Comparison of ENCODE assay signal across 13 cellular contexts in the genomic region with DNA sequence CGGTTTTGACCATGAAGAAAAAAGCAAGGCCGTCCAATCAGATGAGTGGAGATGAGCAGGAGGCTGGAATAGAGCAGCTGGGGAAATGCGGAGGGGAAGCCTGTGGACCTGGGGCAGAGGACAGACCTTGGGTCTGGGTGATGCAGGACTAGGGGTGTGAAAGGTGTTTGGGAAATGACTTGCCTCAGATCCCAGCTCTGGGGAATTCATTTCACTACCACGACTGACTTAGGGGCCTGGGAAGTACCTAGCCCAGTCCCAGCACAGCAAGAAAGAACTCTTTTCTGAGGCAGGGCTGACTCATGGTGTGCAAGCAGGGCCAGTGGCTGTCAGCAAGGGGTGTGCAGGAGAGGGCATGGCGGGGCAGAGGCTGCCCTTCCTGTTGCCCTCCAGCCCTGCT. TPM values are rescaled to one million over a fixed set of nuclear protein-coding genes. Genes with fewer than 3 reads are reported as not detected.
A peak's percentile ranks its signal among the peaks of the same experiment; 100 is the strongest.
DNase-seq lines count a peak whose midpoint lies in the region; ATAC-seq and TF ChIP-seq lines count a peak whose summit lies in the region.
"Had no signal": no experiment of that assay in that cellular context is flagged by ENCODE, and none has a peak within 500 bp of the region (broad histone marks: within the 10 kb centered on the region; RNA-seq: fewer than 3 reads in every experiment).

No MANE protein-coding gene starts in this region.

- H3K36me3 ChIP-seq in CD8-positive, alpha-beta memory T cell (ENCODE audit: insufficient read depth, low read length) = no peaks in the 10 kb centered on the region
- no peaks in the 10 kb centered on the region for H3K36me3 ChIP-seq in mammary epithelial cell (ENCODE audit: insufficient read depth, low read length)

- no peaks in the 10 kb centered on the region for H4K20me1 ChIP-seq in mammary epithelial cell (ENCODE audit: insufficient read depth, low read length)

- H3K4me1 Mint-ChIP-seq in CD8-positive, alpha-beta memory T cell = peaks cover 29 to 46% (median 35%) of the 10 kb centered on the region in 3 donors

- BruUV-seq in mammary epithelial cell (replicated peaks; lab: Mats Ljungman, UMichigan) = no TSS peak

- H3K27me3 Mint-ChIP-seq in CD8-positive, alpha-beta memory T cell = no peaks in the 10 kb centered on the region

- dilution Hi-C loops in mammary epithelial cell (cut with HindIII; ENCODE audit: low sequenced_read_pairs) = no loop called here

- H3K4me3 ChIP-seq in CD8-positive, alpha-beta memory T cell (ENCODE audit: low read length) = no peak overlapping the region
- H3K4me3 ChIP-seq in mammary epithelial cell (replicated peaks in 1 of 3; ENCODE audit: insufficient read depth in 1 of 3, low read depth in 2 of 3, low read length in 3 of 3) = no peak overlapping the region

- POLR2A ChIA-PET in CD8-positive, alpha-beta memory T cell (lab: Charles Lee) = no interaction called here

- H3K27ac ChIP-seq in CD8-positive, alpha-beta memory T cell (ENCODE audit: low read depth, low read length) = no peak overlapping the region
- H3K27ac ChIP-seq in mammary epithelial cell (ENCODE audit: insufficient read depth, low read depth, low read length) = no peak overlapping the region

- H3K27ac Mint-ChIP-seq in CD8-positive, alpha-beta memory T cell = peak overlapping the region in 6 of 8 donors; percentile 6 to 93 (median 67)

- peak; percentile 58 for ATAC-seq in GM18520 (IDR thresholded peaks at IDR 0.05; ENCODE audit: unreplicated experiment)
- peak; percentile 67 for ATAC-seq in HG03439 (IDR thresholded peaks at IDR 0.05; ENCODE audit: unreplicated experiment)

- no peaks in the 10 kb centered on the region for H3K36me3 Mint-ChIP-seq in CD8-positive, alpha-beta memory T cell

- intact Hi-C loops in mammary epithelial cell (cut with micrococcal nuclease) = no loop called here

- H3K9ac ChIP-seq in mammary epithelial cell (ENCODE audit: insufficient read depth, low read length) = no peak overlapping the region

- 56% methylated on average over 5 of the region's 5 CpGs for WGBS in mammary epithelial cell (ENCODE audit: low coverage, missing lambda C conversion rate)

- no peaks in the 10 kb centered on the region for H3K9me3 ChIP-seq in CD8-positive, alpha-beta memory T cell (ENCODE audit: low read length)
- no peaks in the 10 kb centered on the region for H3K9me3 ChIP-seq in mammary epithelial cell (replicated peaks; ENCODE audit: insufficient read depth, low read length)

- no peaks in the 10 kb centered on the region for H3K27me3 ChIP-seq in CD8-positive, alpha-beta memory T cell (ENCODE audit: insufficient read depth, low read length, poor library complexity, severe bottlenecking)
- no peaks in the 10 kb centered on the region for H3K27me3 ChIP-seq in mammary epithelial cell (ENCODE audit: insufficient read depth, low read length)

- no peak overlapping the region for H3K4me2 ChIP-seq in mammary epithelial cell (ENCODE audit: insufficient read depth, low read depth, low read length)

- H3K9me3 Mint-ChIP-seq in CD8-positive, alpha-beta memory T cell = no peaks in the 10 kb centered on the region
- H3K9me3 Mint-ChIP-seq: neural crest cell had no signal

- peak overlapping the region in 1 of 7 donors; percentile 9 for H3K4me3 Mint-ChIP-seq in CD8-positive, alpha-beta memory T cell
- H3K4me3 Mint-ChIP-seq: neural crest cell had no signal

- TF ChIP-seq CTCF in mammary epithelial cell (conservative IDR thresholded peaks at IDR 0.05 in 1 of 2, IDR thresholded peaks at IDR 0.05 in 1 of 2; ENCODE audit: extremely low read depth in 1 of 2, insufficient read depth in 1 of 2, low read depth in 1 of 2, low read length in 2 of 2) = no peak

- in situ Hi-C loops in mammary epithelial cell (cut with MboI; ENCODE audit: low sequenced_read_pairs in 2 of 2) = no loop called here

- DNase-seq in CD8-positive, alpha-beta memory T cell = no peak
- DNase-seq in mammary epithelial cell (peak; percentile 74), NCI-H748 treated with DMSO at 0.1 percent for 48 hours (lab: John Stamatoyannopoulos, UW) (no peak), cerebellum (ENCODE audit: low spot score) (no peak)
- no peak for DNase-seq in effector CD8-positive, alpha-beta T cell (lab: John Stamatoyannopoulos, UW)
- DNase-seq: activated gamma-delta T cell, foreskin fibroblast, KG1, NCI-H2081 had no signal

- H3K4me1 ChIP-seq in CD8-positive, alpha-beta memory T cell (ENCODE audit: insufficient read depth, low read length) = peaks cover 15% of the 10 kb centered on the region
- peaks cover 2% of the 10 kb centered on the region for H3K4me1 ChIP-seq in mammary epithelial cell (ENCODE audit: insufficient read depth, low read length)

- no peak overlapping the region for H2AFZ ChIP-seq in mammary epithelial cell (ENCODE audit: low read depth, low read length)

- CTCF ChIA-PET in CD8-positive, alpha-beta memory T cell (lab: Charles Lee) = interaction anchor here (0.9 to 1.2 kb wide), 2 partner anchors 79 to 86 kb away, joined by 3 to 4 read pairs; a partner anchor contains a TSS
- CTCF ChIA-PET in mammary epithelial cell (lab: Charles Lee; ENCODE audit: low non-redundant PET) = no interaction called here

- H3K79me2 ChIP-seq in mammary epithelial cell (ENCODE audit: insufficient read depth, low read length) = no peaks in the 10 kb centered on the region

RNA-seq across cellular contexts. Expression of a gene that starts 14.8 kb away (rescaled TPM):
- total RNA-seq in CD8-positive, alpha-beta memory T cell = under 1 TPM; 0.35 to 0.37 TPM
- 0.60 TPM for polyA plus RNA-seq in CD8-positive, alpha-beta memory T cell
- not detected for total RNA-seq in mammary epithelial cell
- polyA plus RNA-seq in mammary epithelial cell = not detected
- polyA minus RNA-seq in mammary epithelial cell = not detected
- 0.45 TPM for total RNA-seq in cerebellum
- total RNA-seq: neural crest cell, skeletal muscle tissue had no signal

RNA-seq across cellular contexts. Expression of a gene that starts 37.2 kb away (rescaled TPM):
- under 1 TPM; 0.20 to 0.24 TPM for total RNA-seq in CD8-positive, alpha-beta memory T cell
- 3.4 TPM for polyA plus RNA-seq in CD8-positive, alpha-beta memory T cell
- total RNA-seq in mammary epithelial cell (not detected), cerebellum (1.1 TPM)
- not detected for polyA plus RNA-seq in mammary epithelial cell
- not detected for polyA minus RNA-seq in mammary epithelial cell
